ENCODE assay signal across 9 cellular contexts in the genomic region with DNA sequence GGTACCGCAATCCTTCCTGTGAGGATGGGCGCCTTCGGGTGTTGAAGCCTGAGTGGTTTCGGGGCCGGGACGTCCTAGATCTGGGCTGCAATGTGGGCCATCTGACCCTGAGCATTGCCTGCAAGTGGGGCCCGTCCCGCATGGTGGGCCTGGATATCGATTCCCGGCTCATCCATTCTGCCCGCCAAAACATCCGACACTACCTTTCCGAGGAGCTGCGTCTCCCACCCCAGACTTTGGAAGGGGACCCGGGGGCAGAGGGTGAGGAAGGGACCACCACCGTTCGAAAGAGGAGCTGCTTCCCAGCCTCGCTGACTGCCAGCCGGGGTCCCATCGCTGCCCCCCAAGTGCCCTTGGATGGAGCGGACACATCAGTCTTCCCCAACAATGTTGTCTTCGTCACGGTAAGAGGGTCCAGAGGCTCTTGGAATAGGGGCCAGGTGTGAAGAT. TPM values are rescaled to one million over a fixed set of nuclear protein-coding genes. Genes with fewer than 3 reads are reported as not detected.
DNase-seq lines count a peak whose midpoint lies in the region; ATAC-seq and TF ChIP-seq lines count a peak whose summit lies in the region.
"Had no signal": no experiment of that assay in that cellular context is flagged by ENCODE, and none has a peak within 500 bp of the region (broad histone marks: within the 10 kb centered on the region; RNA-seq: fewer than 3 reads in every experiment).

No MANE protein-coding gene starts in this region.

- H3K36me3 ChIP-seq in tibial artery, result peaks cover 11 to 32% (median 31%) of the 10 kb centered on the region in 3 donors

- H3K4me3 ChIP-seq in tibial artery, result peak overlapping the region in 1 of 2 donors; percentile 83

- POLR2A ChIA-PET in activated naive CD8-positive, alpha-beta T cell treated with anti-CD3 and anti-CD28 coated beads, Interleukin-2, amount 10 ng/mL, durations not matched to agents 7 days and 5 days (lab: Charles Lee), result interaction anchor here (1.1 kb wide), 1 partner anchor 19 kb away, joined by 3 read pairs; no protein-coding TSS in a partner anchor

- peak overlapping the region; percentile 97 for H3K4me3 Mint-ChIP-seq in activated T-cell treated with anti-CD3 and anti-CD28 coated beads, Interleukin-2, amount 50 U/mL, for 24 hours
- peak overlapping the region; percentile 91 for H3K4me3 Mint-ChIP-seq in activated naive CD8-positive, alpha-beta T cell treated with anti-CD3 and anti-CD28 coated beads, Interleukin-2, amount 10 ng/mL, durations not matched to agents 7 days and 5 days
- peak overlapping the region; percentile 43 for H3K4me3 Mint-ChIP-seq in memory B cell

- intact Hi-C loops in tibial artery (cut with DNase I; ENCODE audit: low total_unique reads), result no loop called here

- H3K36me3 Mint-ChIP-seq in activated T-cell treated with anti-CD3 and anti-CD28 coated beads, Interleukin-2, amount 50 U/mL, for 24 hours (ENCODE audit: low read depth), result peaks cover 73% of the 10 kb centered on the region
- H3K36me3 Mint-ChIP-seq in activated naive CD8-positive, alpha-beta T cell treated with anti-CD3 and anti-CD28 coated beads, Interleukin-2, amount 10 ng/mL, durations not matched to agents 7 days and 5 days, result peaks cover 35% of the 10 kb centered on the region
- H3K36me3 Mint-ChIP-seq in memory B cell, result peaks cover 7% of the 10 kb centered on the region

- peak overlapping the region; percentile 99 to 100 for H3K27ac ChIP-seq in tibial artery

- no peaks in the 10 kb centered on the region for H3K9me3 ChIP-seq in tibial artery
- H3K9me3 ChIP-seq: heart right ventricle had no signal

- H3K27me3 Mint-ChIP-seq in activated T-cell treated with anti-CD3 and anti-CD28 coated beads, Interleukin-2, amount 50 U/mL, for 24 hours, result peaks cover 4% of the 10 kb centered on the region
- peaks cover 4% of the 10 kb centered on the region for H3K27me3 Mint-ChIP-seq in activated naive CD8-positive, alpha-beta T cell treated with anti-CD3 and anti-CD28 coated beads, Interleukin-2, amount 10 ng/mL, durations not matched to agents 7 days and 5 days
- no peaks in the 10 kb centered on the region for H3K27me3 Mint-ChIP-seq in memory B cell

- no peak for DNase-seq in activated T-cell treated with anti-CD3 and anti-CD28 coated beads, Interleukin-2, amount 50 U/mL, for 24 hours
- no peak for DNase-seq in activated T-cell treated with anti-CD3 and anti-CD28 coated beads, Interleukin-2, amount 50 U/mL, for 48 hours
- no peak for DNase-seq in activated naive CD8-positive, alpha-beta T cell treated with anti-CD3 and anti-CD28 coated beads, Interleukin-2, amount 10 ng/mL, durations not matched to agents 7 days and 5 days
- no peak for DNase-seq in memory B cell (ENCODE audit: low spot score in 2 of 2)
- no peak for DNase-seq in tibial artery
- no peak for DNase-seq in cerebellar nuclear complex (lab: John Stamatoyannopoulos, UW)
- DNase-seq in SKM-1 (lab: John Stamatoyannopoulos, UW; ENCODE audit: unreplicated experiment), result no peak
- no peak for DNase-seq in hypothalamus (lab: John Stamatoyannopoulos, UW)
- DNase-seq: heart right ventricle had no signal

- H3K4me1 ChIP-seq in tibial artery, result peaks cover 0 to 56% (median 39%) of the 10 kb centered on the region in 4 donors

- no peak for ATAC-seq in activated naive CD8-positive, alpha-beta T cell treated with anti-CD3 and anti-CD28 coated beads, Interleukin-2, amount 10 ng/mL, durations not matched to agents 7 days and 5 days (ENCODE audit: low read depth)
- ATAC-seq in memory B cell (ENCODE audit: low read depth), result no peak
- ATAC-seq: heart right ventricle had no signal

- H3K27ac Mint-ChIP-seq in activated T-cell treated with anti-CD3 and anti-CD28 coated beads, Interleukin-2, amount 50 U/mL, for 24 hours, result peak overlapping the region; percentile 96
- H3K27ac Mint-ChIP-seq in activated naive CD8-positive, alpha-beta T cell treated with anti-CD3 and anti-CD28 coated beads, Interleukin-2, amount 10 ng/mL, durations not matched to agents 7 days and 5 days, result peak overlapping the region; percentile 94
- peak overlapping the region; percentile 62 for H3K27ac Mint-ChIP-seq in memory B cell

- no peaks in the 10 kb centered on the region for H3K9me3 Mint-ChIP-seq in activated T-cell treated with anti-CD3 and anti-CD28 coated beads, Interleukin-2, amount 50 U/mL, for 24 hours
- H3K9me3 Mint-ChIP-seq in activated naive CD8-positive, alpha-beta T cell treated with anti-CD3 and anti-CD28 coated beads, Interleukin-2, amount 10 ng/mL, durations not matched to agents 7 days and 5 days, result peaks cover 2% of the 10 kb centered on the region
- no peaks in the 10 kb centered on the region for H3K9me3 Mint-ChIP-seq in memory B cell

- no peak for TF ChIP-seq CTCF in tibial artery (IDR thresholded peaks at IDR 0.05)

- H3K27me3 ChIP-seq in tibial artery, result no peaks in the 10 kb centered on the region
- H3K27me3 ChIP-seq: heart right ventricle had no signal

- H3K4me1 Mint-ChIP-seq in activated T-cell treated with anti-CD3 and anti-CD28 coated beads, Interleukin-2, amount 50 U/mL, for 24 hours (ENCODE audit: low read depth), result peaks cover 58% of the 10 kb centered on the region
- H3K4me1 Mint-ChIP-seq in activated naive CD8-positive, alpha-beta T cell treated with anti-CD3 and anti-CD28 coated beads, Interleukin-2, amount 10 ng/mL, durations not matched to agents 7 days and 5 days, result peaks cover 44% of the 10 kb centered on the region
- H3K4me1 Mint-ChIP-seq in memory B cell, result peaks cover 35% of the 10 kb centered on the region

RNA-seq across cellular contexts. Expression of a gene that starts 1.7 kb away (rescaled TPM):
- total RNA-seq in activated naive CD8-positive, alpha-beta T cell treated with anti-CD3 and anti-CD28 coated beads, Interleukin-2, amount 10 ng/mL, durations not matched to agents 7 days and 5 days, result 10 to 100 TPM; 48.5 to 49.0 TPM

RNA-seq across cellular contexts. Expression of a gene that starts 2.8 kb away (rescaled TPM):
- 1 to 10 TPM; 6.2 to 6.5 TPM for total RNA-seq in activated naive CD8-positive, alpha-beta T cell treated with anti-CD3 and anti-CD28 coated beads, Interleukin-2, amount 10 ng/mL, durations not matched to agents 7 days and 5 days

RNA-seq across cellular contexts. Expression of a gene that starts 5.0 kb away (rescaled TPM):
- 10 to 100 TPM; 84.4 to 93.6 TPM for total RNA-seq in activated naive CD8-positive, alpha-beta T cell treated with anti-CD3 and anti-CD28 coated beads, Interleukin-2, amount 10 ng/mL, durations not matched to agents 7 days and 5 days

RNA-seq across cellular contexts. Expression of a gene that starts 32.7 kb away (rescaled TPM):
- total RNA-seq in activated naive CD8-positive, alpha-beta T cell treated with anti-CD3 and anti-CD28 coated beads, Interleukin-2, amount 10 ng/mL, durations not matched to agents 7 days and 5 days, result 1 to 10 TPM; 3.5 to 5.9 TPM

RNA-seq across cellular contexts. Expression of a gene that starts 47.7 kb away (rescaled TPM):
- total RNA-seq in activated naive CD8-positive, alpha-beta T cell treated with anti-CD3 and anti-CD28 coated beads, Interleukin-2, amount 10 ng/mL, durations not matched to agents 7 days and 5 days, result 100 to 1,000 TPM; 157 to 159 TPM

Comparison
In these comparisons a context has a peak if more than half of its experiments do, and no peak if none do; other contexts are left out.
1. H3K4me3 Mint-ChIP-seq: peak in every context shown above with its lines; median percentile 97 in activated T-cell treated with anti-CD3 and anti-CD28 coated beads, Interleukin-2, amount 50 U/mL, for 24 hours; 91 in activated naive CD8-positive, alpha-beta T cell treated with anti-CD3 and anti-CD28 coated beads, Interleukin-2, amount 10 ng/mL, durations not matched to agents 7 days and 5 days; 43 in memory B cell.